In the genomic region with DNA sequence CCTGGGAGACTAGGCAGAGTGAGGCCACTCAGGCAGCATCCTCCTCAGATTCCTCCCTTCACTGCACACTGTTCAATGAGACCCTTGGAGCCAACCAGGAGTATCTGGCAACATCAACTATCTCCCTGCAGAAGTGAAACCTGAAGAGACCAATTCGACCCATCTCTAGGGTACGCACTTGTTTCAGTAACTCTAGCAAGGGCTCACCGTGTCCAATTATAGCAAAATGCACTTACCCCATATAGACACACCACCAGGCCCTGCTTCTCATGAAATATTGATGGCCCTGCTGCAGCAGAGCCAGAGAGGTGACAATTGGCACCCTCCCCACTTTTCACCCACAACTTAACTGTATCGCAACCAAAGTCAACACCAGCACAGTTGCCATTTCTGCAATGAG, we compare ENCODE assay signal across 31 cellular contexts.
"Had no signal": no experiment of that assay in that cellular context is flagged by ENCODE, and none has a peak within 500 bp of the region (broad histone marks: within the 10 kb centered on the region; RNA-seq: fewer than 3 reads in every experiment).

No MANE protein-coding gene starts in this region.

- H3K27ac ChIP-seq: adrenal gland, body of pancreas, brain microvascular endothelial cell, breast epithelium, VCaP had no signal

- H3K9me3 ChIP-seq: adrenal gland, body of pancreas, breast epithelium had no signal

- DNase-seq: activated B cell treated with CpG ODN at 0.5 μM for 24 hours; activated CD4-positive, alpha-beta memory T cell treated with anti-CD3 and anti-CD28 coated beads for 36 hours; activated CD4-positive, alpha-beta T cell treated with anti-CD3 and anti-CD28 coated beads for 4 hours; activated CD4-positive, alpha-beta T cell treated with anti-CD3 and anti-CD28 coated beads, Interleukin-2, amount 10 ng/mL, durations not matched to agents 24 days and 14 days; activated CD4-positive, alpha-beta T cell treated with anti-CD3 and anti-CD28 coated beads, Interleukin-2, amount 50 U/mL, for 1 hour; activated CD4-positive, alpha-beta T cell treated with anti-CD3 and anti-CD28 coated beads, Interleukin-2, amount 50 U/mL, for 4 hours; activated CD4-positive, CD25-positive, alpha-beta regulatory T cell treated with anti-CD3 and anti-CD28 coated beads, Interleukin-2, amount 50 U/mL, for 72 hours; activated CD8-positive, alpha-beta memory T cell treated with anti-CD3 and anti-CD28 coated beads, Interleukin-2, amount 50 U/mL, for 4 hours; activated CD8-positive, alpha-beta T cell treated with anti-CD3 and anti-CD28 coated beads for 36 hours; activated effector memory CD4-positive, alpha-beta T cell treated with anti-CD3 and anti-CD28 coated beads, Interleukin-2, amount 50 U/mL, for 16 hours; activated gamma-delta T cell treated with Interleukin-2 at 50 U/mL for 16 hours; activated naive CD4-positive, alpha-beta T cell; activated naive CD4-positive, alpha-beta T cell treated with anti-CD3 and anti-CD28 coated beads for 36 hours; activated naive CD4-positive, alpha-beta T cell treated with anti-CD3 and anti-CD28 coated beads, Interleukin-2, amount 50 U/mL, for 16 hours; activated naive CD8-positive, alpha-beta T cell treated with anti-CD3 and anti-CD28 coated beads for 36 hours; activated T-cell treated with anti-CD3 and anti-CD28 coated beads for 4 hours; activated T-cell treated with anti-CD3 and anti-CD28 coated beads, Interleukin-2, amount 50 U/mL, for 1 hour; activated T-cell treated with anti-CD3 and anti-CD28 coated beads, Interleukin-2, amount 50 U/mL, for 4 hours; activated T-cell treated with anti-CD3 and anti-CD28 coated beads, Interleukin-2, amount 50 U/mL, for 72 hours; adrenal gland; amniotic stem cell; aorta; body of pancreas; brain microvascular endothelial cell; central memory CD4-positive, alpha-beta T cell; T-helper 2 cell; T-helper 9 cell had no signal

- H3K27me3 ChIP-seq: adrenal gland, body of pancreas, brain microvascular endothelial cell, breast epithelium had no signal

- ATAC-seq: activated CD8-positive, alpha-beta T cell treated with anti-CD3 and anti-CD28 coated beads for 36 hours; activated naive CD4-positive, alpha-beta T cell treated with anti-CD3 and anti-CD28 coated beads, Interleukin-2, amount 50 U/mL, for 72 hours; activated T-cell treated with anti-CD3 and anti-CD28 coated beads, Interleukin-2, amount 50 U/mL, for 4 hours; activated T-cell treated with anti-CD3 and anti-CD28 coated beads, Interleukin-2, amount 50 U/mL, for 72 hours; activated T-helper 17 cell treated with anti-CD3 and anti-CD28 coated beads, Interleukin-2, amount 50 U/mL, for 72 hours; body of pancreas had no signal

- H3K36me3 ChIP-seq: adrenal gland, brain microvascular endothelial cell, breast epithelium had no signal

- H3K4me1 ChIP-seq: adrenal gland, body of pancreas, breast epithelium had no signal

- H3K4me3 ChIP-seq: adrenal gland, body of pancreas, breast epithelium had no signal
